ENCODE assay signal across 8 cellular contexts in genomic region chr17:55664287-55664686, GRCh38. TPM values are rescaled to one million over a fixed set of nuclear protein-coding genes. Genes with fewer than 3 reads are reported as not detected.
DNase-seq lines count a peak whose midpoint lies in the region; ATAC-seq and TF ChIP-seq lines count a peak whose summit lies in the region.

No MANE protein-coding gene starts in this region.

- H3K4me3 ChIP-seq in vagina, result no peak overlapping the region

- no peaks in the 10 kb centered on the region for H3K36me3 Mint-ChIP-seq in mesothelial cell of epicardium

- ATAC-seq in GM19397 (IDR thresholded peaks at IDR 0.05; ENCODE audit: unreplicated experiment) (peak; percentile 83), HG03095 (IDR thresholded peaks at IDR 0.05; ENCODE audit: unreplicated experiment) (peak; percentile 57)

- peak; percentile 47 for DNase-seq in GF-D8 (lab: John Stamatoyannopoulos, UW)
- DNase-seq in OCI-M1 (lab: John Stamatoyannopoulos, UW), result peak; percentile 67
- DNase-seq in stimulated activated naive CD4-positive, alpha-beta T cell treated with Interleukin-2 at 50 U/mL for 16 hours (lab: John Stamatoyannopoulos, UW), result no peak
- no peak for DNase-seq in mesothelial cell of epicardium (ENCODE audit: low spot score in 2 of 2, unreplicated experiment in 2 of 2)
- DNase-seq in activated CD4-positive, CD25-positive, alpha-beta regulatory T cell treated with anti-CD3 and anti-CD28 coated beads, Interleukin-2, amount 50 U/mL, for 72 hours, result no peak
- no peak for DNase-seq in vagina (ENCODE audit: extremely low spot score in 2 of 2)

- no peak overlapping the region for H3K4me3 Mint-ChIP-seq in mesothelial cell of epicardium

- H3K27ac ChIP-seq in vagina, result no peak overlapping the region

- no peak for TF ChIP-seq CTCF in mesothelial cell of epicardium (IDR thresholded peaks at IDR 0.05; ENCODE audit: unreplicated experiment)
- TF ChIP-seq CTCF in vagina (IDR thresholded peaks at IDR 0.05), result no peak

- no peaks in the 10 kb centered on the region for H3K9me3 ChIP-seq in vagina

- no peak overlapping the region for H3K27ac Mint-ChIP-seq in mesothelial cell of epicardium

- TF ChIP-seq POLR2A in vagina (IDR thresholded peaks at IDR 0.05), result no peak

- H3K27me3 Mint-ChIP-seq in mesothelial cell of epicardium (ENCODE audit: low read depth), result peaks cover 18% of the 10 kb centered on the region

- no peaks in the 10 kb centered on the region for H3K36me3 ChIP-seq in vagina

- intact Hi-C loops in vagina (cut with DNase I), result no loop called here

- H3K4me1 ChIP-seq in vagina, result no peaks in the 10 kb centered on the region

- H3K27me3 ChIP-seq in vagina, result no peaks in the 10 kb centered on the region

- peaks cover 15% of the 10 kb centered on the region for H3K4me1 Mint-ChIP-seq in mesothelial cell of epicardium

- no peaks in the 10 kb centered on the region for H3K9me3 Mint-ChIP-seq in mesothelial cell of epicardium

RNA-seq across cellular contexts. Expression of gene TMEM100, which starts 58.4 kb away (rescaled TPM):
- 4.9 to 5.1 TPM (median 5.0 TPM) in 3 replicates for total RNA-seq in mesothelial cell of epicardium
- total RNA-seq in vagina, result 20.6 TPM

Comparison
In these comparisons a context has a peak if more than half of its experiments do, and no peak if none do; other contexts are left out.
1. DNase-seq: peak in GF-D8 (single experiment) and OCI-M1 (single experiment); none in stimulated activated naive CD4-positive, alpha-beta T cell treated with Interleukin-2 at 50 U/mL for 16 hours (single experiment), mesothelial cell of epicardium (0 of 2), activated CD4-positive, CD25-positive, alpha-beta regulatory T cell treated with anti-CD3 and anti-CD28 coated beads, Interleukin-2, amount 50 U/mL, for 72 hours (single experiment) and vagina (0 of 2).